Comparison of ENCODE assay signal across 9 cellular contexts in genomic region chr1:224615861-224616760, GRCh38. TPM values are rescaled to one million over a fixed set of nuclear protein-coding genes. Genes with fewer than 3 reads are reported as not detected.
DNase-seq lines count a peak whose midpoint lies in the region; ATAC-seq, FAIRE-seq and TF ChIP-seq lines count a peak whose summit lies in the region.
"Had no signal": no experiment of that assay in that cellular context is flagged by ENCODE, and none has a peak within 500 bp of the region (broad histone marks: within the 10 kb centered on the region; RNA-seq: fewer than 3 reads in every experiment).

Gene CNIH3 (plus strand): TSS chr1:224616317. CDS start chr1:224617175, 858 bp downstream.

- no peaks in the 10 kb centered on the region for H3K9me3 Mint-ChIP-seq in T-helper 2 cell treated with Interferon-gamma antibody and Interleukin-4, amounts not matched to agents 5 μg/mL and 100 μg/mL, for 36 hours
- H3K9me3 Mint-ChIP-seq in naive B cell = peaks cover 0 to 4% (median 0%) of the 10 kb centered on the region in 7 donors
- H3K9me3 Mint-ChIP-seq: activated B cell treated with CpG ODN at 0.5 μM for 24 hours had no signal

- no peaks in the 10 kb centered on the region for H3K36me3 Mint-ChIP-seq in T-helper 2 cell treated with Interferon-gamma antibody and Interleukin-4, amounts not matched to agents 5 μg/mL and 100 μg/mL, for 36 hours (ENCODE audit: low read depth)
- no peaks in the 10 kb centered on the region for H3K36me3 Mint-ChIP-seq in naive B cell

- FAIRE-seq in urothelium cell line (lab: Jason Lieb, UNC) = no peak

- intact Hi-C loops in dorsolateral prefrontal cortex (cut with DNase I) = no loop called here

- no peak for ATAC-seq in naive B cell (ENCODE audit: low read depth in 2 of 2)

- no peak for TF ChIP-seq CTCF in dorsolateral prefrontal cortex (IDR thresholded peaks at IDR 0.05 in 54 of 56, conservative IDR thresholded peaks at IDR 0.05 in 2 of 56; ENCODE audit: low read depth in 1 of 56, partially characterized antibody in 56 of 56)

- H3K4me1 Mint-ChIP-seq in T-helper 2 cell treated with Interferon-gamma antibody and Interleukin-4, amounts not matched to agents 5 μg/mL and 100 μg/mL, for 36 hours (ENCODE audit: low read depth) = peaks cover 22% of the 10 kb centered on the region
- H3K4me1 Mint-ChIP-seq in naive B cell = peaks cover 5 to 20% (median 7%) of the 10 kb centered on the region in 3 donors

- H3K4me3 ChIP-seq in dorsolateral prefrontal cortex = peak within 1 kb of the TSS in 58 of 59 donors; percentile 28 to 71 (median 54)

- H3K27ac Mint-ChIP-seq in T-helper 2 cell treated with Interferon-gamma antibody and Interleukin-4, amounts not matched to agents 5 μg/mL and 100 μg/mL, for 36 hours = no peak within 1 kb of the TSS
- H3K27ac Mint-ChIP-seq in naive B cell = peak within 1 kb of the TSS in 2 of 6 donors; percentile 21 to 36
- H3K27ac Mint-ChIP-seq: activated B cell treated with CpG ODN at 0.5 μM for 24 hours had no signal

- DNase-seq in DMS53 treated with DMSO at 0.1 percent for 48 hours (lab: John Stamatoyannopoulos, UW; ENCODE audit: unreplicated experiment) (peak; percentile 32), M059J (ENCODE audit: low read depth) (peak; percentile 83), dorsolateral prefrontal cortex (peak in 8 of 10 donors; percentile 24 to 68 (median 60)), naive B cell (no peak), urothelium cell line (ENCODE audit: low spot score) (peak; percentile 53), foreskin melanocyte (no peak), pons (ENCODE audit: low spot score) (no peak)
- DNase-seq in T-helper 2 cell treated with Interferon-gamma antibody and Interleukin-4, amounts not matched to agents 5 μg/mL and 100 μg/mL, for 36 hours (ENCODE audit: low spot score) = peak; percentile 25
- DNase-seq: activated B cell treated with CpG ODN at 0.5 μM for 24 hours had no signal

- H3K4me3 Mint-ChIP-seq in T-helper 2 cell treated with Interferon-gamma antibody and Interleukin-4, amounts not matched to agents 5 μg/mL and 100 μg/mL, for 36 hours = peak within 1 kb of the TSS; percentile 77
- H3K4me3 Mint-ChIP-seq in naive B cell = peak within 1 kb of the TSS in 7 of 8 donors; percentile 5 to 83 (median 50)
- H3K4me3 Mint-ChIP-seq: activated B cell treated with CpG ODN at 0.5 μM for 24 hours had no signal

- peaks cover 80% of the 10 kb centered on the region for H3K27me3 Mint-ChIP-seq in T-helper 2 cell treated with Interferon-gamma antibody and Interleukin-4, amounts not matched to agents 5 μg/mL and 100 μg/mL, for 36 hours (ENCODE audit: low read depth)
- H3K27me3 Mint-ChIP-seq in naive B cell = peaks cover 47 to 65% (median 52%) of the 10 kb centered on the region in 3 donors

- H3K27me3 ChIP-seq in dorsolateral prefrontal cortex = peaks cover 0 to 46% (median 29%) of the 10 kb centered on the region in 45 donors

- H3K27ac ChIP-seq in dorsolateral prefrontal cortex = peak within 1 kb of the TSS in 18 of 59 donors; percentile 6 to 48 (median 35)

RNA-seq across cellular contexts. Expression of gene CNIH3, which starts in this region (rescaled TPM):
- 21.4 and 23.5 TPM in 2 replicates for total RNA-seq in M059J (2014; rRNA removed; shearing (Covaris generic))
- 10 to 100 TPM; 11.6 to 38.1 (median 23.9) TPM for total RNA-seq in dorsolateral prefrontal cortex
- polyA plus RNA-seq in naive B cell (ENCODE audit: low read depth in 6 of 6) = 1 to 10 TPM in 4 of 6 donors, under 1 TPM in 1, not detected in 1; 0.97 to 4.0 (median 1.8) TPM

Comparison
In these comparisons a context has a peak if more than half of its experiments do, and no peak if none do; other contexts are left out.
1. DNase-seq: peak in DMS53 treated with DMSO at 0.1 percent for 48 hours (single experiment), M059J (single experiment), T-helper 2 cell treated with Interferon-gamma antibody and Interleukin-4, amounts not matched to agents 5 μg/mL and 100 μg/mL, for 36 hours (single experiment), dorsolateral prefrontal cortex (8 of 10) and urothelium cell line (single experiment); none in naive B cell (single experiment), foreskin melanocyte (single experiment) and pons (single experiment).